30 cellular contexts compared by ENCODE assay signal in the genomic region with DNA sequence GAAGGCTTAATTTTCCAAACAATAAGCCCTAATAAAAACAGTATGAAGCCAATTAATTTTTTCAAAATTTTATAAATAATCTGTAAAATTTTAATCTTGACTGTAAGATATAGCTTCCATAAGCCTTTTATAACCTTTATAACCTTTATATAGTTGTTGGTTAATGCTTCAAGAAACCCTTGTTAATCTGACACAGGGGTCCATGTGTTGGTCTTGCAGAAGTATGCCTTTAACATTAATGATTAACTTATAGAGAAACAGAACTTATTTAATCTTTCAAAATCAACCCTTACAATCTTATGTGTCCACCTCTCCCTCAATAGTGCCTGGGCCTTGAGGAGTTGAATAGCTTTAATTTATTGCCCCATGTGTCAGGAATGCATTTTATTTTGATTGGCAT. TPM values are rescaled to one million over a fixed set of nuclear protein-coding genes. Genes with fewer than 3 reads are reported as not detected.
"Had no signal": no experiment of that assay in that cellular context is flagged by ENCODE, and none has a peak within 500 bp of the region (broad histone marks: within the 10 kb centered on the region; RNA-seq: fewer than 3 reads in every experiment).

No MANE protein-coding gene starts in this region.

- H3K4me1 ChIP-seq: colonic mucosa, gastrocnemius medialis, heart right ventricle, left lung, lower lobe of right lung had no signal

- H3K36me3 Mint-ChIP-seq: mesothelial cell of epicardium had no signal

- H3K4me3 Mint-ChIP-seq: dendritic cell treated with granulocyte-macrophage colony-stimulating factor and Interleukin-4, amounts not matched to agents 40 ng/mL and 50 ng/mL, for 4 days; effector memory CD8-positive, alpha-beta T cell; endodermal cell; mesothelial cell of epicardium had no signal

- H3K27ac Mint-ChIP-seq: dendritic cell treated with granulocyte-macrophage colony-stimulating factor and Interleukin-4, amounts not matched to agents 40 ng/mL and 50 ng/mL, for 4 days; effector memory CD8-positive, alpha-beta T cell; endodermal cell; mesothelial cell of epicardium had no signal

- H3K4me3 ChIP-seq: colonic mucosa, gastrocnemius medialis, heart right ventricle, left lung, lower lobe of right lung, mucosa of descending colon had no signal

- H3K9me3 Mint-ChIP-seq: dendritic cell treated with granulocyte-macrophage colony-stimulating factor and Interleukin-4, amounts not matched to agents 40 ng/mL and 50 ng/mL, for 4 days; effector memory CD8-positive, alpha-beta T cell had no signal

- DNase-seq: colonic mucosa; cortex of kidney; effector CD8-positive, alpha-beta T cell; effector memory CD8-positive, alpha-beta T cell; endodermal cell; erythroblast; foreskin keratinocyte; gastrocnemius medialis; glutamatergic neuron; head of caudate nucleus; heart right ventricle; hippocampal formation; left cardiac atrium; left lung; left ventricle myocardium superior; lower lobe of right lung; mesenchymal stem cell; mucosa of descending colon had no signal

- H3K36me3 ChIP-seq: colonic mucosa, gastrocnemius medialis, heart right ventricle, left lung, lower lobe of right lung had no signal

- FAIRE-seq: keratinocyte had no signal

- H3K27me3 ChIP-seq: colonic mucosa, foreskin keratinocyte, gastrocnemius medialis, heart right ventricle, left lung had no signal

- H3K27ac ChIP-seq: colonic mucosa, epithelial cell of prostate, foreskin keratinocyte, gastrocnemius medialis, heart right ventricle, left lung, lower lobe of right lung had no signal

- H3K9me3 ChIP-seq: colonic mucosa, gastrocnemius medialis, lower lobe of right lung, mucosa of descending colon had no signal

- ATAC-seq: effector memory CD8-positive, alpha-beta T cell; esophagus mucosa; foreskin keratinocyte; gastrocnemius medialis; heart right ventricle; left cardiac atrium; left lung; left ventricle myocardium superior; lower lobe of right lung; mucosa of descending colon had no signal

RNA-seq across cellular contexts. Expression of gene HAO2, which starts 23.2 kb away (rescaled TPM):
- total RNA-seq: colonic mucosa, dermis microvascular lymphatic vessel endothelial cell, endodermal cell, esophagus mucosa, fibroblast of lung, fibroblast of villous mesenchyme, foreskin keratinocyte, glomerular endothelial cell, heart right ventricle, kidney epithelial cell, left cardiac atrium, left lung, left ventricle myocardium superior, lower lobe of right lung, lung microvascular endothelial cell, mesenteric fat pad, mesothelial cell of epicardium, mucosa of descending colon had no signal
- polyA plus RNA-seq: fibroblast of lung, foreskin keratinocyte, keratinocyte had no signal
